Comparison of ENCODE assay signal across 5 cellular contexts in genomic region chr7:41965951-41966505, GRCh38.
"Had no signal": no experiment of that assay in that cellular context is flagged by ENCODE, and none has a peak within 500 bp of the region (broad histone marks: within the 10 kb centered on the region; RNA-seq: fewer than 3 reads in every experiment).

No MANE protein-coding gene starts in this region.

- DNase-seq: GM23248, GOT3, H9, HCEC 1CT, IMR-90 had no signal

- H2AFZ ChIP-seq: GM23248 had no signal

- H3K4me3 ChIP-seq: GM23248 had no signal

- H3K9ac ChIP-seq: GM23248 had no signal

- H3K27ac ChIP-seq: GM23248 had no signal
